Comparison of ENCODE assay signal across 17 cellular contexts in genomic region chr11:18490319-18490718, GRCh38. TPM values are rescaled to one million over a fixed set of nuclear protein-coding genes. Genes with fewer than 3 reads are reported as not detected.
DNase-seq lines count a peak whose midpoint lies in the region; TF ChIP-seq lines count a peak whose summit lies in the region.
"Had no signal": no experiment of that assay in that cellular context is flagged by ENCODE, and none has a peak within 500 bp of the region (broad histone marks: within the 10 kb centered on the region; RNA-seq: fewer than 3 reads in every experiment).

No MANE protein-coding gene starts in this region.

- DNase-seq in GM04504 (ENCODE audit: low read depth) (peak; percentile 5), adipocyte (ENCODE audit: low read depth) (peak; percentile 28), inferior parietal cortex (ENCODE audit: extremely low spot score) (peak; percentile 36), substantia nigra (lab: John Stamatoyannopoulos, UW) (no peak), posterior cingulate gyrus (no peak), prostate gland (ENCODE audit: low spot score) (no peak), SJCRH30 (no peak)
- DNase-seq: activated CD4-positive, alpha-beta T cell treated with anti-CD3 and anti-CD28 coated beads for 48 hours; central memory CD4-positive, alpha-beta T cell; DMS79; naive thymus-derived CD4-positive, alpha-beta T cell; NCI-H187 treated with DMSO at 0.1 percent for 48 hours; NCI-H524 treated with DMSO at 0.1 percent for 48 hours; T-helper 9 cell had no signal

- TF ChIP-seq POLR2A in prostate gland (IDR thresholded peaks at IDR 0.05) = no peak

- H3K27ac ChIP-seq in substantia nigra (ENCODE audit: low read depth, low read length, poor library complexity, severe bottlenecking) (peak overlapping the region; percentile 16), prostate gland (no peak overlapping the region), SJCRH30 (no peak overlapping the region)
- H3K27ac ChIP-seq: foreskin keratinocyte had no signal

- intact Hi-C loops in posterior cingulate gyrus (cut with DNase I) (no loop called here), prostate gland (cut with DNase I) (no loop called here)

- H3K36me3 ChIP-seq in adipocyte (ENCODE audit: control insufficient read depth, insufficient read depth, low read length, severe bottlenecking) (peaks cover 51% of the 10 kb centered on the region), prostate gland (no peaks in the 10 kb centered on the region), SJCRH30 (peaks cover 24% of the 10 kb centered on the region)

- H3K9me3 ChIP-seq in adipocyte (ENCODE audit: control insufficient read depth, low read length) = no peaks in the 10 kb centered on the region
- no peaks in the 10 kb centered on the region for H3K9me3 ChIP-seq in prostate gland
- H3K9me3 ChIP-seq in SJCRH30 (replicated peaks) = no peaks in the 10 kb centered on the region

- 85% methylated on average over 1 of the region's 1 CpG for WGBS in prostate gland

- H3K4me3 ChIP-seq in adipocyte (ENCODE audit: low read length) (no peak overlapping the region), prostate gland (no peak overlapping the region), SJCRH30 (no peak overlapping the region)

- H3K9ac ChIP-seq in adipocyte (ENCODE audit: low read length) = no peak overlapping the region

- H3K27me3 ChIP-seq in adipocyte (replicated peaks; ENCODE audit: control insufficient read depth, insufficient read depth, low read length) (no peaks in the 10 kb centered on the region), prostate gland (replicated peaks; ENCODE audit: insufficient read depth) (no peaks in the 10 kb centered on the region), SJCRH30 (no peaks in the 10 kb centered on the region)
- H3K27me3 ChIP-seq: foreskin keratinocyte had no signal

- TF ChIP-seq CTCF in prostate gland (IDR thresholded peaks at IDR 0.05) = no peak

- H3K4me1 ChIP-seq in adipocyte (ENCODE audit: control insufficient read depth, insufficient read depth, low read length) (peaks cover 31% of the 10 kb centered on the region), prostate gland (replicated peaks) (no peaks in the 10 kb centered on the region), SJCRH30 (no peaks in the 10 kb centered on the region)

RNA-seq across cellular contexts. Expression of gene LDHAL6A, which starts 34.7 kb away (rescaled TPM):
- total RNA-seq in prostate gland = under 1 TPM in 1 of 2 donors, not detected in 1; 0.23 TPM
- total RNA-seq in SJCRH30 (2014; rRNA removed; shearing (Covaris generic)) = not detected in 2 replicates
- total RNA-seq: activated naive CD4-positive, alpha-beta T cell treated with anti-CD3 and anti-CD28 coated beads, Interleukin-2, amount 50 U/mL, for 72 hours; foreskin keratinocyte; liver had no signal

RNA-seq across cellular contexts. Expression of gene TSG101, which starts 36.4 kb away (rescaled TPM):
- total RNA-seq in prostate gland = 10 to 100 TPM; 60.5 to 94.5 TPM
- total RNA-seq in SJCRH30 (2014; rRNA removed; shearing (Covaris generic)) = 85.3 and 86.4 TPM in 2 replicates

Comparison
In these comparisons a context has a peak if more than half of its experiments do, and no peak if none do; other contexts are left out.
1. DNase-seq: peak in GM04504 (single experiment), adipocyte (single experiment) and inferior parietal cortex (single experiment); none in substantia nigra (0 of 49), posterior cingulate gyrus (0 of 10), prostate gland (single experiment) and SJCRH30 (0 of 2).